ENCODE assay signal across 8 cellular contexts in the genomic region with DNA sequence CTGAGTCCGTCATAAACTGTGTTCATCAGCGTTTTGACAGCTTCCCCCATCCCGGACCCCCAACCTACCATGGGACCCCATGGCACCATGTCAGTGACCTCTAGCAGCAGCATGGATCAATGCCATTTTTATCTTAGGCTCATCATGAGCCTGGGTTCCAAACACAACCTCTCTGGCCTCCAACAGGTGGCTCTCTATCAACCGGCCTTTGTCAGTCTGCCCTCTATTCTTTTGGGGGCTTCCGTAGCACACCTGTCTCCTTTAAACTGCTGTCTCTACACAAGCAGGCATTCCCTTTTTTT. TPM values are rescaled to one million over a fixed set of nuclear protein-coding genes. Genes with fewer than 3 reads are reported as not detected.
A peak's percentile ranks its signal among the peaks of the same experiment; 100 is the strongest.
DNase-seq lines count a peak whose midpoint lies in the region; ATAC-seq and TF ChIP-seq lines count a peak whose summit lies in the region.

No MANE protein-coding gene starts in this region.

- peaks cover 8 to 21% (median 16%) of the 10 kb centered on the region in 4 donors for H3K4me1 Mint-ChIP-seq in CD4-positive, alpha-beta memory T cell
- peaks cover 12 to 14% of the 10 kb centered on the region in 2 donors for H3K4me1 Mint-ChIP-seq in natural killer cell

- no peak for DNase-seq in CD4-positive, alpha-beta memory T cell
- no peak for DNase-seq in IMR-90
- no peak for DNase-seq in coronary artery (ENCODE audit: low spot score)
- DNase-seq in natural killer cell: no peak
- no peak for DNase-seq in stimulated activated CD4-positive, alpha-beta T cell treated with anti-CD3 and anti-CD28 coated beads, Interleukin-12 subunit alpha, Interleukin-12 subunit beta, amount 100 ng/mL, for 4 hours
- no peak for DNase-seq in NAMALWA (ENCODE audit: low spot score)
- no peak for DNase-seq in uterus
- DNase-seq in putamen (ENCODE audit: low spot score): no peak

- H2AK5ac ChIP-seq in IMR-90 (ENCODE audit: low read depth, low read length): no peak overlapping the region

- ATAC-seq in IMR-90 (ENCODE audit: low read depth) (no peak), natural killer cell (no peak)

- peak overlapping the region; percentile 0 for H2AFZ ChIP-seq in IMR-90 (replicated peaks; ENCODE audit: low read length, poor library complexity)

- in situ Hi-C loops in IMR-90 (cut with MboI; ENCODE audit: low sequenced_read_pairs): no loop called here

- CTCF ChIA-PET in CD4-positive, alpha-beta memory T cell (lab: Charles Lee; ENCODE audit: partially characterized antibody): no interaction called here
- CTCF ChIA-PET in IMR-90 (lab: Yijun Ruan, JAX): interaction anchor here (1.1 kb wide), 1 partner anchor 17 kb away, joined by 3 read pairs; no protein-coding TSS in a partner anchor

- TF ChIP-seq POLR2A in IMR-90 (IDR thresholded peaks at IDR 0.05; ENCODE audit: low read depth, low read length): no peak
- no peak for TF ChIP-seq POLR2A in uterus (IDR thresholded peaks at IDR 0.05)

- no peaks in the 10 kb centered on the region; the same call in 1 of the 2 replicates for H3K9me1 ChIP-seq in IMR-90 (ENCODE audit: insufficient read depth, low read length)

- peaks cover 34 to 41% of the 10 kb centered on the region in 2 donors for H3K27me3 Mint-ChIP-seq in CD4-positive, alpha-beta memory T cell
- H3K27me3 Mint-ChIP-seq in natural killer cell (ENCODE audit: low read depth in 2 of 2): peaks cover 48 to 71% of the 10 kb centered on the region in 2 donors

- H3K27me3 ChIP-seq in CD4-positive, alpha-beta memory T cell (ENCODE audit: insufficient read depth, low read length): peaks cover 20% of the 10 kb centered on the region
- H3K27me3 ChIP-seq in IMR-90 (ENCODE audit: control insufficient read depth, insufficient read depth, low read length) (peaks cover 46% of the 10 kb centered on the region), uterus (no peaks in the 10 kb centered on the region)

- no peak overlapping the region for H3K4me3 ChIP-seq in CD4-positive, alpha-beta memory T cell (ENCODE audit: low read length in 2 of 2)
- H3K4me3 ChIP-seq in IMR-90 (ENCODE audit: insufficient read depth, low read depth, low read length) (no peak overlapping the region), coronary artery (peak overlapping the region; percentile 73), uterus (no peak overlapping the region)

- H3K4me2 ChIP-seq in IMR-90 (ENCODE audit: low read depth, low read length): no peak overlapping the region; the same call in 1 of the 2 replicates

- no peak overlapping the region for H3K27ac Mint-ChIP-seq in CD4-positive, alpha-beta memory T cell
- H3K27ac Mint-ChIP-seq in natural killer cell: no peak overlapping the region

- no peak overlapping the region for H2BK120ac ChIP-seq in IMR-90 (ENCODE audit: low read depth, low read length)

- BruUV-seq in IMR-90 (replicated peaks; lab: Mats Ljungman, UMichigan): no TSS peak

- 71% methylated on average over 4 of the region's 5 CpGs; no CpG with 5 or more reads in 1 of the 2 experiments for WGBS in IMR-90 (ENCODE audit: extremely low coverage in 2 of 2, insufficient read length in 1 of 2), 2 experiments

- H3K9me3 ChIP-seq in CD4-positive, alpha-beta memory T cell (ENCODE audit: control insufficient read depth in 1 of 2, low read length in 2 of 2): no peaks in the 10 kb centered on the region
- H3K9me3 ChIP-seq in IMR-90 (ENCODE audit: control insufficient read depth, insufficient read depth, low read length): no peaks in the 10 kb centered on the region; the same call in 1 of the 2 replicates
- no peaks in the 10 kb centered on the region for H3K9me3 ChIP-seq in uterus

- no peak overlapping the region for H4K5ac ChIP-seq in IMR-90 (ENCODE audit: low read depth, low read length)

- H2BK5ac ChIP-seq in IMR-90 (ENCODE audit: low read depth, low read length, poor library complexity, severe bottlenecking): no peak overlapping the region

- no peak overlapping the region for H3K56ac ChIP-seq in IMR-90 (ENCODE audit: extremely low read depth, insufficient read depth, low read length)

- H3K4ac ChIP-seq in IMR-90 (ENCODE audit: low read depth, low read length): no peak overlapping the region

- H3K18ac ChIP-seq in IMR-90 (ENCODE audit: low read depth, low read length): no peak overlapping the region

- H4K91ac ChIP-seq in IMR-90 (ENCODE audit: insufficient read depth, low read depth, low read length): no peak overlapping the region

- peaks cover 3% of the 10 kb centered on the region for H3K4me1 ChIP-seq in CD4-positive, alpha-beta memory T cell (ENCODE audit: insufficient read depth, low read length)
- H3K4me1 ChIP-seq in IMR-90 (ENCODE audit: control insufficient read depth, insufficient read depth, low read length) (no peaks in the 10 kb centered on the region), uterus (no peaks in the 10 kb centered on the region)

- H2AK9ac ChIP-seq in IMR-90 (replicated peaks; ENCODE audit: low read depth, low read length, poor library complexity): no peak overlapping the region

- H3K14ac ChIP-seq in IMR-90 (replicated peaks; ENCODE audit: low read depth, low read length): no peak overlapping the region

- intact Hi-C loops in CD4-positive, alpha-beta memory T cell (cut with micrococcal nuclease): no loop called here
- intact Hi-C loops in IMR-90 (cut with micrococcal nuclease) (no loop called here), natural killer cell (cut with micrococcal nuclease) (no loop called here), uterus (cut with DNase I; ENCODE audit: low total_unique reads) (no loop called here)

- no peaks in the 10 kb centered on the region for H4K20me1 ChIP-seq in IMR-90 (ENCODE audit: insufficient read depth, low read length)

- no peak overlapping the region for H2BK15ac ChIP-seq in IMR-90 (ENCODE audit: low read depth, low read length)

- no peak overlapping the region for H4K8ac ChIP-seq in IMR-90 (ENCODE audit: low read depth in 2 of 2, low read length in 2 of 2)

- no peak for TF ChIP-seq RAD21 in IMR-90 (IDR thresholded peaks at IDR 0.05; ENCODE audit: low read length)

- no peak overlapping the region for H3K27ac ChIP-seq in CD4-positive, alpha-beta memory T cell (ENCODE audit: low read depth, low read length)
- H3K27ac ChIP-seq in IMR-90 (ENCODE audit: insufficient read depth, low read length): no peak overlapping the region
- H3K27ac ChIP-seq in coronary artery: no peak overlapping the region
- no peak overlapping the region for H3K27ac ChIP-seq in uterus

- peaks cover 0 to 3% (median 0%) of the 10 kb centered on the region in 8 donors for H3K9me3 Mint-ChIP-seq in CD4-positive, alpha-beta memory T cell
- no peaks in the 10 kb centered on the region for H3K9me3 Mint-ChIP-seq in natural killer cell

- POLR2A ChIA-PET in CD4-positive, alpha-beta memory T cell (lab: Charles Lee; ENCODE audit: partially characterized antibody): no interaction called here
- POLR2A ChIA-PET in IMR-90 (lab: Charles Lee; ENCODE audit: unreplicated experiment): no interaction called here

- H3K23ac ChIP-seq in IMR-90 (ENCODE audit: low read depth, low read length): no peak overlapping the region

- dilution Hi-C loops in IMR-90 (cut with HindIII; ENCODE audit: low sequenced_read_pairs, unreplicated experiment): no loop called here

- no peaks in the 10 kb centered on the region for H3K79me1 ChIP-seq in IMR-90 (ENCODE audit: low read depth in 1 of 2, low read length in 2 of 2)

- H3K36me3 Mint-ChIP-seq in CD4-positive, alpha-beta memory T cell: no peaks in the 10 kb centered on the region
- H3K36me3 Mint-ChIP-seq in natural killer cell: peaks cover 13% of the 10 kb centered on the region

- no peak overlapping the region for H3K9ac ChIP-seq in IMR-90 (ENCODE audit: low read depth, low read length)

- H3K4me3 Mint-ChIP-seq in CD4-positive, alpha-beta memory T cell: peak overlapping the region; percentile 59 to 87 (median 74)
- H3K4me3 Mint-ChIP-seq in natural killer cell: peak overlapping the region; percentile 88

- no peak overlapping the region for H2BK20ac ChIP-seq in IMR-90 (ENCODE audit: low read depth, low read length)

- TF ChIP-seq CTCF in IMR-90 (conservative IDR thresholded peaks at IDR 0.05; ENCODE audit: low read depth, low read length): no peak
- no peak for TF ChIP-seq CTCF in coronary artery (IDR thresholded peaks at IDR 0.05)
- TF ChIP-seq CTCF in natural killer cell (IDR thresholded peaks at IDR 0.05): no peak
- TF ChIP-seq CTCF in uterus (IDR thresholded peaks at IDR 0.05): no peak

- H3K36me3 ChIP-seq in CD4-positive, alpha-beta memory T cell (ENCODE audit: insufficient read depth, low read length): no peaks in the 10 kb centered on the region
- H3K36me3 ChIP-seq in IMR-90 (ENCODE audit: control insufficient read depth, insufficient read depth, low read length): no peaks in the 10 kb centered on the region
- no peaks in the 10 kb centered on the region for H3K36me3 ChIP-seq in uterus

TF ChIP-seq in IMR-90, 13 proteins besides CTCF, POLR2A, EP300 and RAD21 (continues in another document):
- TF ChIP-seq RCOR1 (IDR thresholded peaks at IDR 0.05; ENCODE audit: insufficient replicate concordance, low read length): no peak
- no peak for TF ChIP-seq CHD1 (IDR thresholded peaks at IDR 0.05; ENCODE audit: low read depth, low read length)
- TF ChIP-seq FOS (IDR thresholded peaks at IDR 0.05; ENCODE audit: low read depth, low read length): no peak
- TF ChIP-seq, protein P1, sequence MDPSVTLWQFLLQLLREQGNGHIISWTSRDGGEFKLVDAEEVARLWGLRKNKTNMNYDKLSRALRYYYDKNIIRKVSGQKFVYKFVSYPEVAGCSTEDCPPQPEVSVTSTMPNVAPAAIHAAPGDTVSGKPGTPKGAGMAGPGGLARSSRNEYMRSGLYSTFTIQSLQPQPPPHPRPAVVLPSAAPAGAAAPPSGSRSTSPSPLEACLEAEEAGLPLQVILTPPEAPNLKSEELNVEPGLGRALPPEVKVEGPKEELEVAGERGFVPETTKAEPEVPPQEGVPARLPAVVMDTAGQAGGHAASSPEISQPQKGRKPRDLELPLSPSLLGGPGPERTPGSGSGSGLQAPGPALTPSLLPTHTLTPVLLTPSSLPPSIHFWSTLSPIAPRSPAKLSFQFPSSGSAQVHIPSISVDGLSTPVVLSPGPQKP (IDR thresholded peaks at IDR 0.05; ENCODE audit: borderline replicate concordance, low read depth, low read length): no peak
- no peak for TF ChIP-seq SMC3 (IDR thresholded peaks at IDR 0.05; ENCODE audit: low read depth, low read length)
- no peak for TF ChIP-seq CEBPB (IDR thresholded peaks at IDR 0.05; ENCODE audit: low read depth, low read length)
- no peak for TF ChIP-seq BHLHE40 (IDR thresholded peaks at IDR 0.05; ENCODE audit: low read depth, low read length)
- no peak for TF ChIP-seq MXI1 (IDR thresholded peaks at IDR 0.05; ENCODE audit: borderline replicate concordance, low read depth, low read length)

RNA-seq across cellular contexts. Expression of a gene that starts 0.7 kb away (rescaled TPM):
- total RNA-seq in CD4-positive, alpha-beta memory T cell: not detected
- polyA plus RNA-seq in CD4-positive, alpha-beta memory T cell: under 1 TPM in 1 of 2 donors, not detected in 1; 0.07 TPM
- under 0.01 and 0.36 TPM in 2 replicates for total RNA-seq in IMR-90 (2012; rRNA removed)
- 0.09 and 0.10 TPM in 2 replicates for polyA plus RNA-seq in IMR-90 (2012; rRNA removed)
- polyA plus RNA-seq in IMR-90 (2012; cell fraction: cytosol; rRNA removed): 0.03 TPM in 2 replicates
- 0.02 and 0.03 TPM in 2 replicates for polyA plus RNA-seq in IMR-90 (2012; cell fraction: nucleus; rRNA removed; ENCODE audit: low replicate concordance)
- total RNA-seq in natural killer cell: not detected
- 10 to 100 TPM in 2 of 4 donors, 1 to 10 TPM in 2; 3.1 to 22.5 (median 11.6) TPM for total RNA-seq in uterus
